Comparison of ENCODE assay signal across 13 cellular contexts in genomic region chr12:7639571-7640122, GRCh38. TPM values are rescaled to one million over a fixed set of nuclear protein-coding genes. Genes with fewer than 3 reads are reported as not detected.
DNase-seq lines count a peak whose midpoint lies in the region; ATAC-seq, FAIRE-seq and TF ChIP-seq lines count a peak whose summit lies in the region.
"Not testable (repeated sequence)": the region's sequence is repeated elsewhere in the genome, so short reads cannot be mapped to it uniquely, and the experiment has no call there.
"Had no signal": no experiment of that assay in that cellular context is flagged by ENCODE, and none has a peak within 500 bp of the region (broad histone marks: within the 10 kb centered on the region; RNA-seq: fewer than 3 reads in every experiment).

No MANE protein-coding gene starts in this region.

- H3K4me1 Mint-ChIP-seq in activated CD8-positive, alpha-beta T cell treated with anti-CD3 and anti-CD28 coated beads for 36 hours (ENCODE audit: low read depth) = peaks cover 29% of the 10 kb centered on the region

- H3K27ac ChIP-seq in BLaER1 treated with 17β-estradiol and CSF1 and Interleukin-3, amounts not matched to agents 10 nM and 100 nM = peak overlapping the region in 2 of 11 experiments; percentile 17 to 26; a peak in 1 of 22 replicates
- not testable (repeated sequence) for H3K27ac ChIP-seq in GM12878 (ENCODE audit: control insufficient read depth, insufficient read depth); gastroesophageal sphincter; mesenchymal stem cell (ENCODE audit: low read length, poor library complexity, severe bottlenecking)
- H3K27ac ChIP-seq in transverse colon = peak overlapping the region in 1 of 4 donors; percentile 25

- BruUV-seq in GM12878 (replicated peaks; lab: Mats Ljungman, UMichigan) = not testable (repeated sequence)

- not testable (repeated sequence) for H2BK5ac ChIP-seq in mesenchymal stem cell (ENCODE audit: low read depth, low read length, poor library complexity, severe bottlenecking)

- TF ChIP-seq POLR2A in GM12878 (IDR thresholded peaks at IDR 0.05; ENCODE audit: low read depth, low read length); gastroesophageal sphincter (IDR thresholded peaks at IDR 0.05); transverse colon (IDR thresholded peaks at IDR 0.05): not testable (repeated sequence)

- H4K91ac ChIP-seq in mesenchymal stem cell (ENCODE audit: low read length) = not testable (repeated sequence)

- H3K79me1 ChIP-seq in mesenchymal stem cell (replicated peaks; ENCODE audit: low read length, poor library complexity, severe bottlenecking) = not testable (repeated sequence)

- H3K4ac ChIP-seq in mesenchymal stem cell (ENCODE audit: low read depth in 1 of 2, low read length in 2 of 2) = not testable (repeated sequence)

- not testable (repeated sequence) for H3K9me3 Mint-ChIP-seq in activated CD8-positive, alpha-beta T cell treated with anti-CD3 and anti-CD28 coated beads for 36 hours

- 0 out of 20 replicates have a peak overlapping the region, but pooled peaks of 1 of the 10 experiments have one; percentile 31 for H3K4me3 ChIP-seq in BLaER1 treated with 17β-estradiol and CSF1 and Interleukin-3, amounts not matched to agents 10 nM and 100 nM
- not testable (repeated sequence) for H3K4me3 ChIP-seq in GM12878
- H3K4me3 ChIP-seq in gastroesophageal sphincter (peak overlapping the region; percentile 20 to 47), mesenchymal stem cell (ENCODE audit: insufficient read depth in 1 of 2, low read depth in 1 of 2, low read length in 2 of 2) (peak overlapping the region in 1 of 2 experiments; percentile 67), skeletal muscle cell (ENCODE audit: low read depth, low read length) (peak overlapping the region; percentile 18), transverse colon (peak overlapping the region in 3 of 4 donors; percentile 11 to 36 (median 16))

- POLR2A ChIA-PET in activated CD8-positive, alpha-beta T cell treated with anti-CD3 and anti-CD28 coated beads for 36 hours (lab: Charles Lee); GM12878 (lab: Charles Lee): not testable (repeated sequence)

- not testable (repeated sequence) for H4K20me1 ChIP-seq in BLaER1 treated with 17β-estradiol and CSF1 and Interleukin-3, amounts not matched to agents 10 nM and 100 nM; GM12878 (ENCODE audit: control insufficient read depth, insufficient read depth)

- not testable (repeated sequence) for ATAC-seq in activated CD8-positive, alpha-beta T cell treated with anti-CD3 and anti-CD28 coated beads for 36 hours; gastroesophageal sphincter
- peak; percentile 10 for ATAC-seq in GM12878

- not testable (repeated sequence) for TF ChIP-seq RAD21 in GM12878 (IDR thresholded peaks at IDR 0.05; ENCODE audit: insufficient read depth, low read depth, low read length)

- in situ Hi-C loops in GM12878 (cut with MboI) = not testable (repeated sequence)
- in situ Hi-C loops in transverse colon (cut with MboI; ENCODE audit: low pct_ligation_motif_present in 1 of 4, low pct_unique_long_range_greater_than_20kb in 1 of 4, low sequenced_read_pairs in 3 of 4) = loop anchor here in 3 of 4 donors (5.0 to 10.0 kb wide), 2 partner anchors 415 to 417 kb away; no protein-coding TSS in a partner anchor

- H2BK15ac ChIP-seq in mesenchymal stem cell (ENCODE audit: low read depth, poor library complexity, severe bottlenecking) = not testable (repeated sequence)

- WGBS in GM12878 (ENCODE audit: insufficient coverage, insufficient replicate concordance, low lambda C conversion rate, missing lambda C conversion rate) = 1% methylated on average over 33 of the region's 41 CpGs
- 11 to 30% methylated on average over 2 to 6 of the region's 41 CpGs for WGBS in gastroesophageal sphincter (ENCODE audit: low coverage in 1 of 2), 2 donors
- WGBS in mesenchymal stem cell = 60% methylated on average over 20 of the region's 41 CpGs
- 51% methylated on average over 33 of the region's 41 CpGs; no CpG with 5 or more reads in 1 of the 2 donors for WGBS in transverse colon (ENCODE audit: low coverage in 1 of 2), 2 donors

- H3K9ac ChIP-seq in BLaER1 treated with 17β-estradiol and CSF1 and Interleukin-3, amounts not matched to agents 10 nM and 100 nM = peak overlapping the region in 1 of 11 experiments; percentile 26; a peak in 1 of 22 replicates
- H3K9ac ChIP-seq in GM12878 (ENCODE audit: control insufficient read depth, insufficient read depth, low read length) = not testable (repeated sequence)
- peak overlapping the region; percentile 47 for H3K9ac ChIP-seq in mesenchymal stem cell (ENCODE audit: low read length)

- H3K4me3 Mint-ChIP-seq in activated CD8-positive, alpha-beta T cell treated with anti-CD3 and anti-CD28 coated beads for 36 hours = peak overlapping the region; percentile 68

- peaks cover 6 to 31% (median 26%) of the 10 kb centered on the region in 11 experiments; a peak in 21 of 22 replicates for H3K27me3 ChIP-seq in BLaER1 treated with 17β-estradiol and CSF1 and Interleukin-3, amounts not matched to agents 10 nM and 100 nM
- not testable (repeated sequence) for H3K27me3 ChIP-seq in GM12878 (replicated peaks in 1 of 2; ENCODE audit: control insufficient read depth in 2 of 2, insufficient read depth in 2 of 2, low read length in 1 of 2)
- H3K27me3 ChIP-seq in gastroesophageal sphincter (peaks cover 18% of the 10 kb centered on the region), mesenchymal stem cell (ENCODE audit: control insufficient read depth in 1 of 2, insufficient read depth in 1 of 2, low read length in 2 of 2) (peaks cover 8 to 30% of the 10 kb centered on the region in 2 experiments), transverse colon (peaks cover 12% of the 10 kb centered on the region)

- TF ChIP-seq CTCF in activated CD8-positive, alpha-beta T cell treated with anti-CD3 and anti-CD28 coated beads for 36 hours (IDR thresholded peaks at IDR 0.05); GM12878 (IDR thresholded peaks at IDR 0.05 in 2 of 3, conservative IDR thresholded peaks at IDR 0.05 in 1 of 3; ENCODE audit: control insufficient read depth in 2 of 3, extremely low read depth in 1 of 3, insufficient read depth in 1 of 3, low read depth in 3 of 3, low read length in 3 of 3); gastroesophageal sphincter (IDR thresholded peaks at IDR 0.05); transverse colon (IDR thresholded peaks at IDR 0.05): not testable (repeated sequence)

- intact Hi-C loops in activated CD8-positive, alpha-beta T cell treated with anti-CD3 and anti-CD28 coated beads for 36 hours (cut with micrococcal nuclease) = loop anchor here (2.0 kb wide), 1 partner anchor 421 kb away; no protein-coding TSS in a partner anchor
- intact Hi-C loops in GM12878 (cut with micrococcal nuclease; ENCODE audit: unreplicated experiment) = loop anchor here (5.0 to 10.0 kb wide), 3 partner anchors 165 to 497 kb away; no protein-coding TSS in a partner anchor
- intact Hi-C loops in transverse colon (cut with DNase I; ENCODE audit: low total_unique reads) = loop anchor here (5.0 kb wide), 1 partner anchor 422 kb away; no protein-coding TSS in a partner anchor

- peak; percentile 0 for DNase-seq in NCI-H2107 treated with DMSO at 0.1 percent for 48 hours (lab: John Stamatoyannopoulos, UW; ENCODE audit: unreplicated experiment)
- DNase-seq in activated CD8-positive, alpha-beta T cell treated with anti-CD3 and anti-CD28 coated beads for 36 hours; GM12878 (ENCODE audit: low read depth, low spot score); mesenchymal stem cell; skeletal muscle cell (ENCODE audit: low read depth); transverse colon: not testable (repeated sequence)

- RAD21 ChIA-PET in GM12878 (lab: Charles Lee; ENCODE audit: unreplicated experiment) = interaction anchor here (1.2 kb wide), 1 partner anchor 330 kb away, joined by 3 read pairs; no protein-coding TSS in a partner anchor

- peak overlapping the region; percentile 0 to 83 (median 42); a peak in 17 of 22 replicates for H3K4me2 ChIP-seq in BLaER1 treated with 17β-estradiol and CSF1 and Interleukin-3, amounts not matched to agents 10 nM and 100 nM
- not testable (repeated sequence) for H3K4me2 ChIP-seq in GM12878 (ENCODE audit: control insufficient read depth, insufficient read depth); mesenchymal stem cell (ENCODE audit: low read length, poor library complexity, severe bottlenecking)

- not testable (repeated sequence) for FAIRE-seq in GM12878 (lab: Jason Lieb, UNC)

- not testable (repeated sequence) for TF ChIP-seq EP300 in GM12878 (IDR thresholded peaks at IDR 0.05; ENCODE audit: borderline replicate concordance in 1 of 2, control insufficient read depth in 1 of 2, low read depth in 2 of 2, low read length in 2 of 2); gastroesophageal sphincter (IDR thresholded peaks at IDR 0.05); transverse colon (IDR thresholded peaks at IDR 0.05; ENCODE audit: low read depth)

- H3K36me3 Mint-ChIP-seq in activated CD8-positive, alpha-beta T cell treated with anti-CD3 and anti-CD28 coated beads for 36 hours (ENCODE audit: low read depth) = not testable (repeated sequence)

- not testable (repeated sequence) for H3K9me3 ChIP-seq in BLaER1 treated with 17β-estradiol and CSF1 and Interleukin-3, amounts not matched to agents 10 nM and 100 nM (replicated peaks in 1 of 11); GM12878 (replicated peaks; ENCODE audit: control insufficient read depth, insufficient read depth, low read length); gastroesophageal sphincter; mesenchymal stem cell (ENCODE audit: control insufficient read depth, low read length); transverse colon

- H3K27ac Mint-ChIP-seq in activated CD8-positive, alpha-beta T cell treated with anti-CD3 and anti-CD28 coated beads for 36 hours = peak overlapping the region; percentile 80

- H3K79me2 ChIP-seq in GM12878 (ENCODE audit: control insufficient read depth, insufficient read depth, low read length) = not testable (repeated sequence)

- H3K4me1 ChIP-seq in BLaER1 treated with 17β-estradiol and CSF1 and Interleukin-3, amounts not matched to agents 10 nM and 100 nM = peaks cover 0 to 64% (median 12%) of the 10 kb centered on the region in 10 experiments; a peak in 16 of 20 replicates
- H3K4me1 ChIP-seq in GM12878 (ENCODE audit: control insufficient read depth, insufficient read depth, low read length); mesenchymal stem cell (ENCODE audit: control insufficient read depth, insufficient read depth, low read depth, low read length); transverse colon: not testable (repeated sequence)
- H3K4me1 ChIP-seq in gastroesophageal sphincter = peaks cover 0 to 13% (median 0%) of the 10 kb centered on the region in 3 donors

- H3K36me3 ChIP-seq in BLaER1 treated with 17β-estradiol and CSF1 and Interleukin-3, amounts not matched to agents 10 nM and 100 nM; GM12878 (ENCODE audit: control insufficient read depth in 2 of 2, insufficient read depth in 2 of 2, low read length in 1 of 2); gastroesophageal sphincter; mesenchymal stem cell (ENCODE audit: control insufficient read depth in 1 of 2, insufficient read depth in 2 of 2, low read depth in 1 of 2, low read length in 2 of 2); transverse colon: not testable (repeated sequence)

- H2AK5ac ChIP-seq in mesenchymal stem cell (ENCODE audit: low read length, severe bottlenecking) = not testable (repeated sequence)

- H4K8ac ChIP-seq in mesenchymal stem cell (ENCODE audit: low read length) = not testable (repeated sequence)

- H3K27me3 Mint-ChIP-seq in activated CD8-positive, alpha-beta T cell treated with anti-CD3 and anti-CD28 coated beads for 36 hours = not testable (repeated sequence)

- SMC1A ChIA-PET in GM12878 (lab: Charles Lee; ENCODE audit: uncharacterized antibody, unreplicated experiment) = interaction anchor here (1.1 kb wide), 1 partner anchor 419 kb away, joined by 3 read pairs; no protein-coding TSS in a partner anchor

- not testable (repeated sequence) for H3K14ac ChIP-seq in mesenchymal stem cell (ENCODE audit: low read length in 2 of 2)

- not testable (repeated sequence) for H2BK12ac ChIP-seq in mesenchymal stem cell (ENCODE audit: low read length in 2 of 2)

- not testable (repeated sequence) for H2BK120ac ChIP-seq in mesenchymal stem cell (ENCODE audit: low read depth, low read length)

- H3K23ac ChIP-seq in mesenchymal stem cell (ENCODE audit: low read length in 2 of 2) = not testable (repeated sequence)

- not testable (repeated sequence) for H3K18ac ChIP-seq in mesenchymal stem cell (ENCODE audit: low read depth in 1 of 2, low read length in 2 of 2)

- CTCF ChIA-PET in activated CD8-positive, alpha-beta T cell treated with anti-CD3 and anti-CD28 coated beads for 36 hours (lab: Charles Lee) = interaction anchor here (0.7 to 2.9 kb wide), 9 partner anchors 13 to 805 kb away, joined by 3 to 15 read pairs (median 3); no protein-coding TSS in a partner anchor
- CTCF ChIA-PET in GM12878 (lab: Yijun Ruan, JAX) = interaction anchor here (0.7 to 1.8 kb wide), 4 partner anchors 48 to 161 kb away, joined by 3 to 5 read pairs (median 4); no protein-coding TSS in a partner anchor

- not testable (repeated sequence) for H2AFZ ChIP-seq in GM12878 (ENCODE audit: control insufficient read depth, low read depth, low read length); mesenchymal stem cell (ENCODE audit: low read depth, low read length)

RNA-seq across cellular contexts. Expression of gene APOBEC1, which starts 26.1 kb away (rescaled TPM):
- total RNA-seq in activated CD8-positive, alpha-beta T cell treated with anti-CD3 and anti-CD28 coated beads for 36 hours = not detected
- total RNA-seq in GM12878 (2013; cell fraction: nucleolus; rRNA removed) = not detected in 2 replicates
- not detected in 2 replicates for total RNA-seq in GM12878 (2014; rRNA removed)
- not detected in 2 replicates for total RNA-seq in GM12878 (2014; rRNA removed; fragmentation: Illumina TruSeq; extraction: Trizol)
- not detected in 2 replicates for total RNA-seq in GM12878 (2021)
- not detected for polyA plus RNA-seq in GM12878 (2011; ENCODE audit: low read depth)
- polyA plus RNA-seq in GM12878 (2011; rRNA removed) = not detected in 2 replicates
- not detected in 2 replicates for polyA plus RNA-seq in GM12878 (2011; cell fraction: cytosol; rRNA removed)
- not detected in 2 replicates for polyA plus RNA-seq in GM12878 (2011; cell fraction: nucleus; rRNA removed)
- not detected in 2 replicates for polyA plus RNA-seq in GM12878 (2012)
- polyA plus RNA-seq in GM12878 (2014; fragmentation: Illumina TruSeq; extraction: Trizol) = not detected in 2 replicates
- polyA plus RNA-seq in GM12878 (2014; fragmentation: Nextera tagmentation; extraction: Ambion mirVana) = not detected
- polyA plus RNA-seq in GM12878 (2014; rRNA removed) = not detected in 2 replicates
- not detected for polyA plus RNA-seq in GM12878 (2016; fragmentation: Nextera tagmentation; extraction: Ambion mirVana)
- not detected in 2 replicates for polyA minus RNA-seq in GM12878 (2011; rRNA and poly(A)+ RNA removed)
- not detected in 2 replicates for polyA minus RNA-seq in GM12878 (2011; cell fraction: cytosol; rRNA and poly(A)+ RNA removed)
- not detected in 2 replicates for polyA minus RNA-seq in GM12878 (2011; cell fraction: nucleus; rRNA and poly(A)+ RNA removed)
- not detected for total RNA-seq in gastroesophageal sphincter
- not detected for polyA plus RNA-seq in mesenchymal stem cell (2013, experiment 1 of 2)
- not detected for polyA plus RNA-seq in mesenchymal stem cell (2013, experiment 2 of 2)
- total RNA-seq in transverse colon = 1 to 10 TPM in 2 of 4 donors, not detected in 2; 5.7 to 8.3 TPM
- total RNA-seq: cardiac septum, gastrocnemius medialis, H4, osteocyte, thyroid gland had no signal

RNA-seq across cellular contexts. Expression of gene GDF3, which starts 55.9 kb away (rescaled TPM):
- not detected for total RNA-seq in activated CD8-positive, alpha-beta T cell treated with anti-CD3 and anti-CD28 coated beads for 36 hours
- total RNA-seq in GM12878 (2013; cell fraction: nucleolus; rRNA removed) = not detected in 2 replicates
- total RNA-seq in GM12878 (2014; rRNA removed) (not detected in 2 replicates), GM12878 (2014; rRNA removed; fragmentation: Illumina TruSeq; extraction: Trizol) (not detected in 2 replicates), GM12878 (2021) (not detected in 2 replicates), gastroesophageal sphincter (not detected), transverse colon (not detected)
- polyA plus RNA-seq in GM12878 (2011; ENCODE audit: low read depth) = not detected
- polyA plus RNA-seq in GM12878 (2011; rRNA removed) (not detected in 2 replicates), GM12878 (2014; fragmentation: Illumina TruSeq; extraction: Trizol) (not detected in 2 replicates), GM12878 (2014; fragmentation: Nextera tagmentation; extraction: Ambion mirVana) (not detected), GM12878 (2014; rRNA removed) (not detected in 2 replicates), GM12878 (2016; fragmentation: Nextera tagmentation; extraction: Ambion mirVana) (not detected)
- not detected in 2 replicates for polyA plus RNA-seq in GM12878 (2011; cell fraction: cytosol; rRNA removed)
- not detected in 2 replicates for polyA plus RNA-seq in GM12878 (2011; cell fraction: nucleus; rRNA removed)
- not detected in 2 replicates for polyA plus RNA-seq in GM12878 (2012)
- not detected in 2 replicates for polyA minus RNA-seq in GM12878 (2011; rRNA and poly(A)+ RNA removed)
- not detected in 2 replicates for polyA minus RNA-seq in GM12878 (2011; cell fraction: cytosol; rRNA and poly(A)+ RNA removed)
- polyA minus RNA-seq in GM12878 (2011; cell fraction: nucleus; rRNA and poly(A)+ RNA removed) = not detected in 2 replicates
- polyA plus RNA-seq in mesenchymal stem cell (2013, experiment 1 of 2) = not detected
- not detected for polyA plus RNA-seq in mesenchymal stem cell (2013, experiment 2 of 2)
- total RNA-seq: gastrocnemius medialis, H4, osteocyte had no signal
